In the genomic region with DNA sequence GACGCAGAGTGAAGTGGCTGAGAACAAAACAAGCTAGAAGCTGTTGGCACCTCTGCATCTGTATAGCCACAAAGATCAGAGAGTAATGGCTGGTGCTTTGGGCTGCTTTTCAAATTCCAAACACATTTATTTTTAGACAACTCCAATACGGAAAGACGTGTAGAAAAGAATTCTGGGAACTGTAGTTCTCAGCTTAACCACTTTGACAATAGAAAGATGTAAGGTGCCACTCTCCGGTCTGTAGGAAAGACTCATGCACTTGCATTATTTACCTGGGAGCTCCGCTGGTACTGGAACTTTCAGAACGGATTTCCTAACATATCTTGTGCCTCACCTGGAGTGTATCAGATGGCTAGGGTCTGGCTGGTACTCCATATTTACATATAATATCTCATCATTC, we compare ENCODE assay signal across 21 cellular contexts.
"Had no signal": no experiment of that assay in that cellular context is flagged by ENCODE, and none has a peak within 500 bp of the region (broad histone marks: within the 10 kb centered on the region; RNA-seq: fewer than 3 reads in every experiment).

No MANE protein-coding gene starts in this region.

- H3K27me3 ChIP-seq: body of pancreas, esophagus squamous epithelium, right atrium auricular region, transverse colon had no signal

- H3K4me3 ChIP-seq: body of pancreas, coronary artery, esophagus squamous epithelium, right atrium auricular region, skin epidermis, transverse colon had no signal

- ATAC-seq: body of pancreas, left ventricle myocardium superior had no signal

- H3K36me3 ChIP-seq: esophagus squamous epithelium, right atrium auricular region, transverse colon had no signal

- H3K27ac ChIP-seq: body of pancreas, coronary artery, esophagus squamous epithelium, right atrium auricular region, skin epidermis, transverse colon had no signal

- DNase-seq: activated CD4-positive, alpha-beta T cell treated with anti-CD3 and anti-CD28 coated beads, Interleukin-2, amount 10 ng/mL, durations not matched to agents 7 days and 5 days; activated CD4-positive, CD25-positive, alpha-beta regulatory T cell; activated CD8-positive, alpha-beta memory T cell treated with anti-CD3 and anti-CD28 coated beads, Interleukin-2, amount 50 U/mL, for 48 hours; activated gamma-delta T cell treated with Interleukin-2 at 50 U/mL for 16 hours; amygdala; body of pancreas; caudate nucleus; effector CD4-positive, alpha-beta T cell; esophagus squamous epithelium; hypothalamus; kidney glomerular epithelial cell; left ventricle myocardium superior; mesendoderm; occipital lobe; stimulated activated CD4-positive, alpha-beta T cell treated with anti-CD3 and anti-CD28 coated beads, Interleukin-4, amount 100 ng/mL, for 24 hours; stimulated activated naive CD4-positive, alpha-beta T cell; substantia nigra; transverse colon had no signal

- H3K4me1 ChIP-seq: body of pancreas, esophagus squamous epithelium, right atrium auricular region, transverse colon had no signal

- H3K9me3 ChIP-seq: body of pancreas, transverse colon had no signal
